ENCODE assay signal across 10 cellular contexts in genomic region chr19:13860679-13861391, GRCh38. TPM values are rescaled to one million over a fixed set of nuclear protein-coding genes. Genes with fewer than 3 reads are reported as not detected.
A peak's percentile ranks its signal among the peaks of the same experiment; 100 is the strongest.
DNase-seq lines count a peak whose midpoint lies in the region; ATAC-seq and TF ChIP-seq lines count a peak whose summit lies in the region.
"Had no signal": no experiment of that assay in that cellular context is flagged by ENCODE, and none has a peak within 500 bp of the region (broad histone marks: within the 10 kb centered on the region; RNA-seq: fewer than 3 reads in every experiment).

No MANE protein-coding gene starts in this region.

- H3K4me3 ChIP-seq in AG10803 (ENCODE audit: low read length), result peak overlapping the region; percentile 57
- no peak overlapping the region for H3K4me3 ChIP-seq in IMR-90 (ENCODE audit: insufficient read depth, low read depth, low read length)
- H3K4me3 ChIP-seq in neural progenitor cell, result no peak overlapping the region

- in situ Hi-C loops in IMR-90 (cut with MboI; ENCODE audit: low sequenced_read_pairs), result loop anchor here (5.0 to 25.0 kb wide), 3 partner anchors 79 to 574 kb away; no protein-coding TSS in a partner anchor

- 80% methylated on average over 8 of the region's 13 CpGs; no CpG with 5 or more reads in 1 of the 2 experiments for WGBS in IMR-90 (ENCODE audit: extremely low coverage in 2 of 2, insufficient read length in 1 of 2), 2 experiments

- no peak for TF ChIP-seq CTCF in AG10803 (conservative IDR thresholded peaks at IDR 0.05; ENCODE audit: low read length)
- TF ChIP-seq CTCF in IMR-90 (conservative IDR thresholded peaks at IDR 0.05; ENCODE audit: low read depth, low read length), result no peak
- no peak for TF ChIP-seq CTCF in chondrocyte (IDR thresholded peaks at IDR 0.05)
- TF ChIP-seq CTCF in neural progenitor cell (IDR thresholded peaks at IDR 0.05), result no peak

- peak overlapping the region; percentile 98 for H2AK9ac ChIP-seq in IMR-90 (replicated peaks; ENCODE audit: low read depth, low read length, poor library complexity)

- H2BK20ac ChIP-seq in IMR-90 (ENCODE audit: low read depth, low read length), result peak overlapping the region; percentile 97

- peak overlapping the region; percentile 94 for H4K91ac ChIP-seq in IMR-90 (ENCODE audit: insufficient read depth, low read depth, low read length)

- POLR2A ChIA-PET in IMR-90 (lab: Charles Lee; ENCODE audit: unreplicated experiment), result interaction anchor here (1.0 kb wide), 1 partner anchor 19 kb away, joined by 3 read pairs; no protein-coding TSS in a partner anchor

- no peaks in the 10 kb centered on the region for H3K9me3 ChIP-seq in IMR-90 (ENCODE audit: control insufficient read depth, insufficient read depth, low read length)
- no peaks in the 10 kb centered on the region for H3K9me3 ChIP-seq in neural progenitor cell (ENCODE audit: low read depth)

- peak overlapping the region; percentile 94 for H3K56ac ChIP-seq in IMR-90 (ENCODE audit: extremely low read depth, insufficient read depth, low read length)

- DNase-seq in AG10803 (ENCODE audit: low read depth) (no peak), IMR-90 (no peak), chondrocyte (ENCODE audit: low spot score) (no peak), neural progenitor cell (ENCODE audit: low spot score) (no peak), NCI-H1092 (lab: John Stamatoyannopoulos, UW) (no peak), GM19238 (ENCODE audit: insufficient read length, low spot score) (no peak)
- no peak for DNase-seq in NK-92 treated with Interleukin-12 subunit alpha and Interleukin-12 subunit beta, amount 100 ng/mL, for 24 hours (lab: John Stamatoyannopoulos, UW)
- DNase-seq in activated effector memory CD4-positive, alpha-beta T cell treated with Interleukin-2 at 50 U/mL for 16 hours, result no peak
- DNase-seq: glutamatergic neuron, NCI-H1105 had no signal

- H3K4me1 ChIP-seq in IMR-90 (ENCODE audit: control insufficient read depth, insufficient read depth, low read length) (peaks cover 10% of the 10 kb centered on the region), neural progenitor cell (peaks cover 6% of the 10 kb centered on the region)

- H3K4me2 ChIP-seq in IMR-90 (ENCODE audit: low read depth, low read length) (no peak overlapping the region), neural progenitor cell (no peak overlapping the region)

- H3K9ac ChIP-seq in IMR-90 (ENCODE audit: low read depth, low read length) (peak overlapping the region; percentile 73; the same call in 1 of the 2 replicates), neural progenitor cell (no peak overlapping the region)

- no peaks in the 10 kb centered on the region for H3K27me3 ChIP-seq in IMR-90 (ENCODE audit: control insufficient read depth, insufficient read depth, low read length)
- H3K27me3 ChIP-seq in neural progenitor cell, result peaks cover 40% of the 10 kb centered on the region

- H2AK5ac ChIP-seq in IMR-90 (ENCODE audit: low read depth, low read length), result peak overlapping the region; percentile 84

- peak overlapping the region; percentile 90 for H2BK5ac ChIP-seq in IMR-90 (ENCODE audit: low read depth, low read length, poor library complexity, severe bottlenecking)

- H4K20me1 ChIP-seq in IMR-90 (ENCODE audit: insufficient read depth, low read length), result no peaks in the 10 kb centered on the region
- peaks cover 5% of the 10 kb centered on the region for H4K20me1 ChIP-seq in neural progenitor cell (ENCODE audit: low read depth)

- H3K27ac ChIP-seq in IMR-90 (ENCODE audit: insufficient read depth, low read length) (peak overlapping the region; percentile 95; the same call in 1 of the 2 replicates), neural progenitor cell (no peak overlapping the region)

- TF ChIP-seq RAD21 in IMR-90 (IDR thresholded peaks at IDR 0.05; ENCODE audit: low read length), result no peak

- peaks cover 4% of the 10 kb centered on the region for H3K9me1 ChIP-seq in IMR-90 (ENCODE audit: insufficient read depth, low read length)

- no peak overlapping the region for H2AFZ ChIP-seq in IMR-90 (replicated peaks; ENCODE audit: low read length, poor library complexity)
- H2AFZ ChIP-seq in neural progenitor cell (replicated peaks), result peak overlapping the region; percentile 43

- H3K27me3 Mint-ChIP-seq in chondrocyte (ENCODE audit: low read depth), result no peaks in the 10 kb centered on the region
- H3K27me3 Mint-ChIP-seq in neural progenitor cell (ENCODE audit: insufficient read depth, low read depth), result peaks cover 17% of the 10 kb centered on the region

- peak overlapping the region; percentile 92; the same call in 1 of the 2 replicates for H3K23ac ChIP-seq in IMR-90 (ENCODE audit: low read depth, low read length)

- intact Hi-C loops in IMR-90 (cut with micrococcal nuclease), result loop anchor here (5.0 kb wide), 1 partner anchor 129 kb away; no protein-coding TSS in a partner anchor

- no peaks in the 10 kb centered on the region for H3K36me3 Mint-ChIP-seq in chondrocyte (ENCODE audit: low read depth)
- H3K36me3 Mint-ChIP-seq in neural progenitor cell, result no peaks in the 10 kb centered on the region

- peak overlapping the region; percentile 73 for H4K5ac ChIP-seq in IMR-90 (ENCODE audit: low read depth, low read length)

- H3K36me3 ChIP-seq in IMR-90 (ENCODE audit: control insufficient read depth, insufficient read depth, low read length) (no peaks in the 10 kb centered on the region), neural progenitor cell (no peaks in the 10 kb centered on the region)

- H3F3A ChIP-seq in neural progenitor cell (ENCODE audit: low read depth), result peaks cover 23% of the 10 kb centered on the region

- H3K79me1 ChIP-seq in IMR-90 (ENCODE audit: low read depth in 1 of 2, low read length in 2 of 2), result peaks cover 5 to 39% of the 10 kb centered on the region in 2 experiments; a peak in 2 of 4 replicates

- H2BK15ac ChIP-seq in IMR-90 (ENCODE audit: low read depth, low read length), result peak overlapping the region; percentile 93; the same call in 2 of the 3 replicates

- H3K9me3 Mint-ChIP-seq in chondrocyte (ENCODE audit: low read depth) (no peaks in the 10 kb centered on the region), neural progenitor cell (no peaks in the 10 kb centered on the region)

- peaks cover 48% of the 10 kb centered on the region for H3K4me1 Mint-ChIP-seq in chondrocyte (ENCODE audit: low read depth)
- H3K4me1 Mint-ChIP-seq in neural progenitor cell, result peaks cover 29% of the 10 kb centered on the region

- dilution Hi-C loops in IMR-90 (cut with HindIII; ENCODE audit: low sequenced_read_pairs, unreplicated experiment), result no loop called here

- H2BK120ac ChIP-seq in IMR-90 (ENCODE audit: low read depth, low read length), result peak overlapping the region; percentile 99

- H4K8ac ChIP-seq in IMR-90 (ENCODE audit: low read depth in 2 of 2, low read length in 2 of 2), result peak overlapping the region; percentile 74 to 92

- H3K79me2 ChIP-seq in neural progenitor cell (ENCODE audit: low read depth), result no peaks in the 10 kb centered on the region

- peak overlapping the region; percentile 72 for H3K4me3 Mint-ChIP-seq in chondrocyte (ENCODE audit: unreplicated experiment)
- no peak overlapping the region for H3K4me3 Mint-ChIP-seq in neural progenitor cell

- H3K27ac Mint-ChIP-seq in chondrocyte (ENCODE audit: unreplicated experiment) (peak overlapping the region; percentile 98), neural progenitor cell (no peak overlapping the region)

- no peak for TF ChIP-seq POLR2A in IMR-90 (IDR thresholded peaks at IDR 0.05; ENCODE audit: low read depth, low read length)

- peak overlapping the region; percentile 97 for H3K14ac ChIP-seq in IMR-90 (replicated peaks; ENCODE audit: low read depth, low read length)

- H3K18ac ChIP-seq in IMR-90 (ENCODE audit: low read depth, low read length), result peak overlapping the region; percentile 86; the same call in 1 of the 2 replicates

- CTCF ChIA-PET in IMR-90 (lab: Yijun Ruan, JAX), result interaction anchor here (1.0 to 2.5 kb wide), 5 partner anchors 10 to 77 kb away, joined by 3 to 13 read pairs (median 7); no protein-coding TSS in a partner anchor

- ATAC-seq in IMR-90 (ENCODE audit: low read depth), result no peak

- BruUV-seq in IMR-90 (replicated peaks; lab: Mats Ljungman, UMichigan), result no TSS peak

- peak overlapping the region; percentile 96 for H3K4ac ChIP-seq in IMR-90 (ENCODE audit: low read depth, low read length)

TF ChIP-seq in IMR-90, 13 proteins besides CTCF, POLR2A, EP300 and RAD21:
- TF ChIP-seq CEBPB (IDR thresholded peaks at IDR 0.05; ENCODE audit: low read depth, low read length), result no peak
- no peak for TF ChIP-seq BHLHE40 (IDR thresholded peaks at IDR 0.05; ENCODE audit: low read depth, low read length)
- TF ChIP-seq MAZ (IDR thresholded peaks at IDR 0.05; ENCODE audit: borderline replicate concordance, low read depth, low read length), result no peak

RNA-seq across cellular contexts. Expression of gene NANOS3, which starts 16.1 kb away (rescaled TPM):
- not detected in 2 replicates for total RNA-seq in IMR-90 (2012; rRNA removed)
- polyA plus RNA-seq in IMR-90 (2012; rRNA removed), result 0.63 and 0.85 TPM in 2 replicates
- 0.36 and 0.53 TPM in 2 replicates for polyA plus RNA-seq in IMR-90 (2012; cell fraction: cytosol; rRNA removed)
- polyA plus RNA-seq in IMR-90 (2012; cell fraction: nucleus; rRNA removed; ENCODE audit: low replicate concordance), result 2.2 and 3.8 TPM in 2 replicates
- 4.4 to 6.7 TPM (median 4.7 TPM) in 3 replicates for total RNA-seq in chondrocyte
- not detected in 2 replicates for total RNA-seq in neural progenitor cell (ENCODE audit: low replicate concordance)

RNA-seq across cellular contexts. Expression of gene BRME1, which starts 45.1 kb away (rescaled TPM):
- total RNA-seq in IMR-90 (2012; rRNA removed) (0.18 and 0.28 TPM in 2 replicates), chondrocyte (2.9 to 3.5 TPM (median 3.0 TPM) in 3 replicates), neural progenitor cell (ENCODE audit: low replicate concordance) (0.49 and 4.1 TPM in 2 replicates)
- 0.38 and 0.56 TPM in 2 replicates for polyA plus RNA-seq in IMR-90 (2012; rRNA removed)
- 0.03 and 0.48 TPM in 2 replicates for polyA plus RNA-seq in IMR-90 (2012; cell fraction: cytosol; rRNA removed)
- 0.92 and 1.6 TPM in 2 replicates for polyA plus RNA-seq in IMR-90 (2012; cell fraction: nucleus; rRNA removed; ENCODE audit: low replicate concordance)

RNA-seq across cellular contexts. Expression of gene CC2D1A, which starts 45.2 kb away (rescaled TPM):
- total RNA-seq in IMR-90 (2012; rRNA removed) (3.9 and 4.1 TPM in 2 replicates), chondrocyte (33.7 to 42.9 TPM (median 35.2 TPM) in 3 replicates), neural progenitor cell (ENCODE audit: low replicate concordance) (8.1 and 22.0 TPM in 2 replicates)
- 12.4 and 14.7 TPM in 2 replicates for polyA plus RNA-seq in IMR-90 (2012; rRNA removed)
- polyA plus RNA-seq in IMR-90 (2012; cell fraction: cytosol; rRNA removed), result 13.0 and 18.1 TPM in 2 replicates
- polyA plus RNA-seq in IMR-90 (2012; cell fraction: nucleus; rRNA removed; ENCODE audit: low replicate concordance), result 70.8 and 113 TPM in 2 replicates
